16 cellular contexts compared by ENCODE assay signal in genomic region chr12:52233462-52234141, GRCh38. TPM values are rescaled to one million over a fixed set of nuclear protein-coding genes. Genes with fewer than 3 reads are reported as not detected.
DNase-seq lines count a peak whose midpoint lies in the region; ATAC-seq, FAIRE-seq and TF ChIP-seq lines count a peak whose summit lies in the region.
"Had no signal": no experiment of that assay in that cellular context is flagged by ENCODE, and none has a peak within 500 bp of the region (broad histone marks: within the 10 kb centered on the region; RNA-seq: fewer than 3 reads in every experiment).

No MANE protein-coding gene starts in this region.

- CTCF ChIA-PET in IMR-90 (lab: Yijun Ruan, JAX), result no interaction called here

- no peak overlapping the region for H3K18ac ChIP-seq in IMR-90 (ENCODE audit: low read depth, low read length)

- H3K4me1 Mint-ChIP-seq in nephron, result peaks cover 9% of the 10 kb centered on the region
- H3K4me1 Mint-ChIP-seq: activated B cell treated with CpG ODN at 0.5 μM for 24 hours had no signal

- BruUV-seq in IMR-90 (replicated peaks; lab: Mats Ljungman, UMichigan), result no TSS peak

- H3K27me3 ChIP-seq in ACC112 (ENCODE audit: insufficient read depth, low read length) (no peaks in the 10 kb centered on the region), IMR-90 (ENCODE audit: control insufficient read depth, insufficient read depth, low read length) (no peaks in the 10 kb centered on the region), small intestine (ENCODE audit: control insufficient read depth in 2 of 2, insufficient read depth in 2 of 2, low read length in 2 of 2) (peaks cover 0 to 5% of the 10 kb centered on the region in 2 donors)

- no peaks in the 10 kb centered on the region for H3K79me2 ChIP-seq in ACC112 (ENCODE audit: control insufficient read depth, insufficient read depth, low read length, unreplicated experiment)

- H3K56ac ChIP-seq in IMR-90 (ENCODE audit: extremely low read depth, insufficient read depth, low read length), result no peak overlapping the region

- H3K4me3 ChIP-seq in ACC112 (ENCODE audit: low read depth, low read length) (peak overlapping the region; percentile 63), IMR-90 (ENCODE audit: insufficient read depth, low read depth, low read length) (no peak overlapping the region), epithelial cell of proximal tubule (ENCODE audit: low read depth, low read length) (peak overlapping the region; percentile 53), small intestine (ENCODE audit: low read depth in 1 of 2, low read length in 2 of 2) (no peak overlapping the region)

- H3K27me3 Mint-ChIP-seq in nephron (ENCODE audit: low read depth), result peaks cover 91% of the 10 kb centered on the region

- H2AK9ac ChIP-seq in IMR-90 (replicated peaks; ENCODE audit: low read depth, low read length, poor library complexity), result no peak overlapping the region

- H3K4ac ChIP-seq in IMR-90 (ENCODE audit: low read depth, low read length), result peak overlapping the region; percentile 45; the same call in 1 of the 2 replicates

- no peak overlapping the region for H3K23ac ChIP-seq in IMR-90 (ENCODE audit: low read depth, low read length)

- no peak overlapping the region; a peak in 1 of 4 replicates for H4K8ac ChIP-seq in IMR-90 (ENCODE audit: low read depth in 2 of 2, low read length in 2 of 2)

- in situ Hi-C loops in IMR-90 (cut with MboI; ENCODE audit: low sequenced_read_pairs), result no loop called here

- H3K4me1 ChIP-seq in ACC112 (ENCODE audit: control insufficient read depth, insufficient read depth, low read length, unreplicated experiment), result peaks cover 74% of the 10 kb centered on the region
- peaks cover 23% of the 10 kb centered on the region for H3K4me1 ChIP-seq in IMR-90 (ENCODE audit: control insufficient read depth, insufficient read depth, low read length)
- H3K4me1 ChIP-seq in small intestine (ENCODE audit: control insufficient read depth in 2 of 2, insufficient read depth in 1 of 2, low read depth in 1 of 2, low read length in 1 of 2), result no peaks in the 10 kb centered on the region

- H4K91ac ChIP-seq in IMR-90 (ENCODE audit: insufficient read depth, low read depth, low read length), result peak overlapping the region; percentile 15; the same call in 1 of the 2 replicates

- no peak for TF ChIP-seq RAD21 in IMR-90 (IDR thresholded peaks at IDR 0.05; ENCODE audit: low read length)

- intact Hi-C loops in IMR-90 (cut with micrococcal nuclease), result loop anchor here (5.0 kb wide), 1 partner anchor 44 kb away; no protein-coding TSS in a partner anchor

- H3K36me3 ChIP-seq in ACC112 (ENCODE audit: insufficient read depth, low read length), result no peaks in the 10 kb centered on the region
- no peaks in the 10 kb centered on the region for H3K36me3 ChIP-seq in IMR-90 (ENCODE audit: control insufficient read depth, insufficient read depth, low read length)
- no peaks in the 10 kb centered on the region for H3K36me3 ChIP-seq in small intestine (ENCODE audit: control insufficient read depth in 2 of 2, insufficient read depth in 2 of 2, low read length in 2 of 2)
- H3K36me3 ChIP-seq: gastroesophageal sphincter had no signal

- H3K9me1 ChIP-seq in IMR-90 (ENCODE audit: insufficient read depth, low read length), result peaks cover 29% of the 10 kb centered on the region

- no peak for TF ChIP-seq POLR2A in IMR-90 (IDR thresholded peaks at IDR 0.05; ENCODE audit: low read depth, low read length)

- FAIRE-seq in small intestine (lab: Jason Lieb, UNC), result no peak

- H4K5ac ChIP-seq in IMR-90 (ENCODE audit: low read depth, low read length), result no peak overlapping the region

- H2BK20ac ChIP-seq in IMR-90 (ENCODE audit: low read depth, low read length), result peak overlapping the region; percentile 37; the same call in 1 of the 2 replicates

- H3K9me3 Mint-ChIP-seq in nephron, result no peaks in the 10 kb centered on the region
- H3K9me3 Mint-ChIP-seq: activated B cell treated with CpG ODN at 0.5 μM for 24 hours had no signal

- H3K14ac ChIP-seq in IMR-90 (replicated peaks; ENCODE audit: low read depth, low read length), result 0 out of 2 replicates have a peak overlapping the region, but pooled peaks have one; percentile 8

- H2AK5ac ChIP-seq in IMR-90 (ENCODE audit: low read depth, low read length), result peak overlapping the region; percentile 35

- H3K27ac Mint-ChIP-seq in nephron, result no peak overlapping the region
- H3K27ac Mint-ChIP-seq: activated B cell treated with CpG ODN at 0.5 μM for 24 hours had no signal

- dilution Hi-C loops in IMR-90 (cut with HindIII; ENCODE audit: low sequenced_read_pairs, unreplicated experiment), result no loop called here

- H2BK5ac ChIP-seq in IMR-90 (ENCODE audit: low read depth, low read length, poor library complexity, severe bottlenecking), result no peak overlapping the region

- H3K9me3 ChIP-seq in IMR-90 (ENCODE audit: control insufficient read depth, insufficient read depth, low read length) (no peaks in the 10 kb centered on the region), small intestine (ENCODE audit: control insufficient read depth, low read depth) (no peaks in the 10 kb centered on the region)
- H3K9me3 ChIP-seq: gastroesophageal sphincter had no signal

- no peak overlapping the region for H3K4me2 ChIP-seq in IMR-90 (ENCODE audit: low read depth, low read length)
- H3K4me2 ChIP-seq: KMS-11 had no signal

- peak overlapping the region; percentile 44 for H2BK120ac ChIP-seq in IMR-90 (ENCODE audit: low read depth, low read length)

- TF ChIP-seq CTCF in IMR-90 (conservative IDR thresholded peaks at IDR 0.05; ENCODE audit: low read depth, low read length), result no peak
- TF ChIP-seq CTCF in epithelial cell of proximal tubule (conservative IDR thresholded peaks at IDR 0.05; ENCODE audit: low read depth, low read length), result no peak
- TF ChIP-seq CTCF in nephron (IDR thresholded peaks at IDR 0.05; ENCODE audit: unreplicated experiment in 3 of 3), result no peak

- H4K20me1 ChIP-seq in IMR-90 (ENCODE audit: insufficient read depth, low read length), result no peaks in the 10 kb centered on the region

- no peaks in the 10 kb centered on the region for H3K36me3 Mint-ChIP-seq in nephron (ENCODE audit: low read depth)

- peaks cover 0 to 17% of the 10 kb centered on the region in 2 experiments; a peak in 2 of 4 replicates for H3K79me1 ChIP-seq in IMR-90 (ENCODE audit: low read depth in 1 of 2, low read length in 2 of 2)

- H3K27ac ChIP-seq in ACC112 (ENCODE audit: low read depth, low read length), result peak overlapping the region; percentile 95; the same call in 1 of the 2 replicates
- no peak overlapping the region for H3K27ac ChIP-seq in IMR-90 (ENCODE audit: insufficient read depth, low read length)
- no peak overlapping the region for H3K27ac ChIP-seq in small intestine (ENCODE audit: low read depth in 1 of 2, low read length in 1 of 2)
- H3K27ac ChIP-seq: gastroesophageal sphincter, KMS-11 had no signal

- peak overlapping the region; percentile 50 to 66 (median 59) for H3K4me3 Mint-ChIP-seq in nephron
- H3K4me3 Mint-ChIP-seq: activated B cell treated with CpG ODN at 0.5 μM for 24 hours had no signal

- POLR2A ChIA-PET in IMR-90 (lab: Charles Lee; ENCODE audit: unreplicated experiment), result no interaction called here

- H2AFZ ChIP-seq in ACC112 (ENCODE audit: low read length, unreplicated experiment) (no peak overlapping the region), IMR-90 (replicated peaks; ENCODE audit: low read length, poor library complexity) (peak overlapping the region; percentile 59)

- 78% methylated on average over 10 of the region's 39 CpGs; no CpG with 5 or more reads in 1 of the 2 experiments for WGBS in IMR-90 (ENCODE audit: extremely low coverage in 2 of 2, insufficient read length in 1 of 2), 2 experiments
- 36 to 69% (median 66%) methylated on average over 34 to 39 of the region's 39 CpGs for WGBS in small intestine, 3 donors

- H2BK15ac ChIP-seq in IMR-90 (ENCODE audit: low read depth, low read length), result no peak overlapping the region

- DNase-seq in IMR-90 (no peak), epithelial cell of proximal tubule (ENCODE audit: low read depth) (no peak), NOMO-1 treated with dmso at 0.1 percent for 144 hours (lab: John Stamatoyannopoulos, UW; ENCODE audit: unreplicated experiment) (no peak), small intestine (no peak), HPDE6-E6E7 (ENCODE audit: extremely low spot score) (no peak), hypothalamus (lab: John Stamatoyannopoulos, UW) (no peak)
- DNase-seq: activated B cell treated with CpG ODN at 0.5 μM for 24 hours; activated T-cell treated with anti-CD3 and anti-CD28 coated beads, Interleukin-2, amount 50 U/mL, for 48 hours; cerebellar nuclear complex; GOT3; NCI-H2107; RPMI8226 had no signal

- H3K9ac ChIP-seq in IMR-90 (ENCODE audit: low read depth, low read length), result no peak overlapping the region
- H3K9ac ChIP-seq: KMS-11 had no signal

- no peak for ATAC-seq in IMR-90 (ENCODE audit: low read depth)
- ATAC-seq: gastroesophageal sphincter had no signal

TF ChIP-seq in IMR-90, 13 proteins besides CTCF, POLR2A, EP300 and RAD21 (continues in another document):
- TF ChIP-seq SMC3 (IDR thresholded peaks at IDR 0.05; ENCODE audit: low read depth, low read length) (no peak), CEBPB (IDR thresholded peaks at IDR 0.05; ENCODE audit: low read depth, low read length) (no peak)

RNA-seq across cellular contexts. Expression of gene KRT7, which starts 0.6 kb away (rescaled TPM):
- total RNA-seq in IMR-90 (2012; rRNA removed), result 0.54 and 1.4 TPM in 2 replicates
- 1.4 and 1.7 TPM in 2 replicates for polyA plus RNA-seq in IMR-90 (2012; rRNA removed)
- 2.5 and 3.4 TPM in 2 replicates for polyA plus RNA-seq in IMR-90 (2012; cell fraction: cytosol; rRNA removed)
- 0.60 and 1.7 TPM in 2 replicates for polyA plus RNA-seq in IMR-90 (2012; cell fraction: nucleus; rRNA removed; ENCODE audit: low replicate concordance)
- total RNA-seq in epithelial cell of proximal tubule, result 495 and 768 TPM in 2 replicates
- polyA plus RNA-seq in small intestine, result 10 to 100 TPM in 1 of 3 donors, 1 to 10 TPM in 2; 2.2 to 10.1 (median 3.9) TPM

RNA-seq across cellular contexts. Expression of gene KRT86, which starts 40.8 kb away (rescaled TPM):
- total RNA-seq in IMR-90 (2012; rRNA removed), result not detected in 2 replicates
- 0.06 TPM in 1 of 2 replicates, not detected in the other for polyA plus RNA-seq in IMR-90 (2012; rRNA removed)
- polyA plus RNA-seq in IMR-90 (2012; cell fraction: cytosol; rRNA removed), result 0.01 TPM in 1 of 2 replicates, not detected in the other
- 0.03 TPM in 1 of 2 replicates, not detected in the other for polyA plus RNA-seq in IMR-90 (2012; cell fraction: nucleus; rRNA removed; ENCODE audit: low replicate concordance)
- total RNA-seq in epithelial cell of proximal tubule, result 2.2 and 2.7 TPM in 2 replicates
- under 1 TPM in 2 of 3 donors, not detected in 1; 0.01 to 0.54 TPM for polyA plus RNA-seq in small intestine
- total RNA-seq: activated B cell treated with CpG ODN at 0.5 μM for 24 hours had no signal

RNA-seq across cellular contexts. Expression of gene KRT80, which starts 41.8 kb away (rescaled TPM):
- total RNA-seq in IMR-90 (2012; rRNA removed), result 0.54 and 0.56 TPM in 2 replicates
- 3.4 TPM in 2 replicates for polyA plus RNA-seq in IMR-90 (2012; rRNA removed)
- 1.2 and 2.4 TPM in 2 replicates for polyA plus RNA-seq in IMR-90 (2012; cell fraction: cytosol; rRNA removed)
- 14.7 and 18.0 TPM in 2 replicates for polyA plus RNA-seq in IMR-90 (2012; cell fraction: nucleus; rRNA removed; ENCODE audit: low replicate concordance)
- total RNA-seq in epithelial cell of proximal tubule, result 18.0 and 32.1 TPM in 2 replicates
- polyA plus RNA-seq in small intestine, result 1 to 10 TPM in 1 of 3 donors, under 1 TPM in 2; 0.27 to 3.2 (median 0.89) TPM
- total RNA-seq: activated B cell treated with CpG ODN at 0.5 μM for 24 hours had no signal

RNA-seq across cellular contexts. Expression of gene KRT81, which starts 57.7 kb away (rescaled TPM):
- total RNA-seq in IMR-90 (2012; rRNA removed) (under 0.01 TPM in 2 replicates), epithelial cell of proximal tubule (80.4 and 178 TPM in 2 replicates)
- polyA plus RNA-seq in IMR-90 (2012; rRNA removed) (0.05 and 0.29 TPM in 2 replicates), small intestine (not detected)
- 0.17 and 0.21 TPM in 2 replicates for polyA plus RNA-seq in IMR-90 (2012; cell fraction: cytosol; rRNA removed)
- 0.09 and 0.13 TPM in 2 replicates for polyA plus RNA-seq in IMR-90 (2012; cell fraction: nucleus; rRNA removed; ENCODE audit: low replicate concordance)
- total RNA-seq: activated B cell treated with CpG ODN at 0.5 μM for 24 hours had no signal

Comparison
In these comparisons a context has a peak if more than half of its experiments do, and no peak if none do; other contexts are left out.
1. H3K4me3 ChIP-seq: peak in ACC112 (single experiment) and epithelial cell of proximal tubule (single experiment); none in IMR-90 (single experiment) and small intestine (0 of 2).
2. RNA of gene KRT7, which starts 0.6 kb away (total RNA-seq): 495 to 768 TPM in epithelial cell of proximal tubule; 0.54 to 1.4 TPM in IMR-90; every median in the first group is over 100 times any median in the second.
3. RNA of gene KRT80, which starts 41.8 kb away (total RNA-seq): 18.0 to 32.1 TPM in epithelial cell of proximal tubule; 0.54 to 0.56 TPM in IMR-90; every median in the first group is over 10 times any median in the second.